Comparison of ENCODE assay signal across 9 cellular contexts in genomic region chr2:157438907-157439791, GRCh38. TPM values are rescaled to one million over a fixed set of nuclear protein-coding genes. Genes with fewer than 3 reads are reported as not detected.
DNase-seq lines count a peak whose midpoint lies in the region; ATAC-seq and TF ChIP-seq lines count a peak whose summit lies in the region.
"Had no signal": no experiment of that assay in that cellular context is flagged by ENCODE, and none has a peak within 500 bp of the region (broad histone marks: within the 10 kb centered on the region; RNA-seq: fewer than 3 reads in every experiment).

No MANE protein-coding gene starts in this region.

- peaks cover 29% of the 10 kb centered on the region for H3K4me1 Mint-ChIP-seq in activated CD8-positive, alpha-beta memory T cell treated with anti-CD3 and anti-CD28 coated beads, Interleukin-2, amount 10 ng/mL, durations not matched to agents 7 days and 5 days
- H3K4me1 Mint-ChIP-seq in natural killer cell treated with Interleukin-12 subunit alpha and Interleukin-12 subunit beta and Interleukin-15 and Interleukin-18, amount 100 ng/mL, for 72 hours (ENCODE audit: low read depth in 2 of 2): peaks cover 33 to 74% of the 10 kb centered on the region in 2 donors
- peaks cover 15% of the 10 kb centered on the region for H3K4me1 Mint-ChIP-seq in chondrocyte (ENCODE audit: low read depth)
- H3K4me1 Mint-ChIP-seq: neural crest cell had no signal

- no peak for DNase-seq in activated CD8-positive, alpha-beta memory T cell treated with anti-CD3 and anti-CD28 coated beads, Interleukin-2, amount 10 ng/mL, durations not matched to agents 7 days and 5 days
- DNase-seq in activated CD8-positive, alpha-beta memory T cell treated with anti-CD3 and anti-CD28 coated beads for 24 hours: no peak
- no peak for DNase-seq in natural killer cell treated with Interleukin-12 subunit alpha and Interleukin-12 subunit beta and Interleukin-15 and Interleukin-18, amount 100 ng/mL, for 72 hours (ENCODE audit: low spot score)
- DNase-seq in stimulated activated CD4-positive, alpha-beta T cell treated with anti-CD3 and anti-CD28 coated beads, Interleukin-12 subunit alpha, Interleukin-12 subunit beta, amount 100 ng/mL, for 4 hours: no peak
- DNase-seq in tibial artery (no peak), chondrocyte (ENCODE audit: low spot score) (no peak)

- no peaks in the 10 kb centered on the region for H3K9me3 Mint-ChIP-seq in activated CD8-positive, alpha-beta memory T cell treated with anti-CD3 and anti-CD28 coated beads, Interleukin-2, amount 10 ng/mL, durations not matched to agents 7 days and 5 days (ENCODE audit: low read depth)
- no peaks in the 10 kb centered on the region for H3K9me3 Mint-ChIP-seq in natural killer cell treated with Interleukin-12 subunit alpha and Interleukin-12 subunit beta and Interleukin-15 and Interleukin-18, amount 100 ng/mL, for 72 hours
- no peaks in the 10 kb centered on the region for H3K9me3 Mint-ChIP-seq in chondrocyte (ENCODE audit: low read depth)
- H3K9me3 Mint-ChIP-seq: neural crest cell had no signal

- no peaks in the 10 kb centered on the region for H3K27me3 Mint-ChIP-seq in activated CD8-positive, alpha-beta memory T cell treated with anti-CD3 and anti-CD28 coated beads, Interleukin-2, amount 10 ng/mL, durations not matched to agents 7 days and 5 days
- no peaks in the 10 kb centered on the region for H3K27me3 Mint-ChIP-seq in natural killer cell treated with Interleukin-12 subunit alpha and Interleukin-12 subunit beta and Interleukin-15 and Interleukin-18, amount 100 ng/mL, for 72 hours
- peaks cover 3% of the 10 kb centered on the region for H3K27me3 Mint-ChIP-seq in chondrocyte (ENCODE audit: low read depth)

- H3K4me3 ChIP-seq in tibial artery: no peak overlapping the region

- TF ChIP-seq CTCF in VCaP (conservative IDR thresholded peaks at IDR 0.05) (no peak), tibial artery (IDR thresholded peaks at IDR 0.05) (no peak), chondrocyte (IDR thresholded peaks at IDR 0.05) (no peak)

- CTCF ChIA-PET in activated CD8-positive, alpha-beta memory T cell treated with anti-CD3 and anti-CD28 coated beads, Interleukin-2, amount 10 ng/mL, durations not matched to agents 7 days and 5 days (lab: Charles Lee): interaction anchor here (0.9 to 5.4 kb wide), 17 partner anchors 9 to 437 kb away, joined by 3 to 25 read pairs (median 4); partner anchors contain the start of genes ACVR1, ACVR1C and ERMN

- peaks cover 93% of the 10 kb centered on the region for H3K36me3 Mint-ChIP-seq in activated CD8-positive, alpha-beta memory T cell treated with anti-CD3 and anti-CD28 coated beads, Interleukin-2, amount 10 ng/mL, durations not matched to agents 7 days and 5 days
- peaks cover 95% of the 10 kb centered on the region for H3K36me3 Mint-ChIP-seq in natural killer cell treated with Interleukin-12 subunit alpha and Interleukin-12 subunit beta and Interleukin-15 and Interleukin-18, amount 100 ng/mL, for 72 hours
- no peaks in the 10 kb centered on the region for H3K36me3 Mint-ChIP-seq in chondrocyte (ENCODE audit: low read depth)

- H3K9me3 ChIP-seq in tibial artery: no peaks in the 10 kb centered on the region

- intact Hi-C loops in tibial artery (cut with DNase I; ENCODE audit: low total_unique reads): no loop called here

- peaks cover 0 to 27% (median 8%) of the 10 kb centered on the region in 4 donors for H3K4me1 ChIP-seq in tibial artery

- peak overlapping the region; percentile 98 for H3K27ac Mint-ChIP-seq in activated CD8-positive, alpha-beta memory T cell treated with anti-CD3 and anti-CD28 coated beads, Interleukin-2, amount 10 ng/mL, durations not matched to agents 7 days and 5 days
- peak overlapping the region; percentile 99 for H3K27ac Mint-ChIP-seq in natural killer cell treated with Interleukin-12 subunit alpha and Interleukin-12 subunit beta and Interleukin-15 and Interleukin-18, amount 100 ng/mL, for 72 hours
- H3K27ac Mint-ChIP-seq in chondrocyte (ENCODE audit: unreplicated experiment): no peak overlapping the region

- peak overlapping the region; percentile 100 for H3K4me3 Mint-ChIP-seq in activated CD8-positive, alpha-beta memory T cell treated with anti-CD3 and anti-CD28 coated beads, Interleukin-2, amount 10 ng/mL, durations not matched to agents 7 days and 5 days
- peak overlapping the region; percentile 99 for H3K4me3 Mint-ChIP-seq in natural killer cell treated with Interleukin-12 subunit alpha and Interleukin-12 subunit beta and Interleukin-15 and Interleukin-18, amount 100 ng/mL, for 72 hours
- no peak overlapping the region for H3K4me3 Mint-ChIP-seq in chondrocyte (ENCODE audit: unreplicated experiment)
- H3K4me3 Mint-ChIP-seq: neural crest cell had no signal

- H3K36me3 ChIP-seq in tibial artery: no peaks in the 10 kb centered on the region

- H3K27ac ChIP-seq in VCaP (peak overlapping the region; percentile 21), tibial artery (no peak overlapping the region)

- no peaks in the 10 kb centered on the region for H3K27me3 ChIP-seq in tibial artery

- ATAC-seq in activated CD8-positive, alpha-beta memory T cell treated with anti-CD3 and anti-CD28 coated beads, Interleukin-2, amount 10 ng/mL, durations not matched to agents 7 days and 5 days: peak; percentile 8
- peak; percentile 5 for ATAC-seq in HG03196 (IDR thresholded peaks at IDR 0.05; ENCODE audit: unreplicated experiment)
- ATAC-seq in natural killer cell treated with Interleukin-12 subunit alpha and Interleukin-12 subunit beta and Interleukin-15 and Interleukin-18, amount 100 ng/mL, for 72 hours: peak; percentile 16 to 19

RNA-seq across cellular contexts. Expression of gene CYTIP, which starts 4.7 kb away (rescaled TPM):
- total RNA-seq in activated CD8-positive, alpha-beta memory T cell treated with anti-CD3 and anti-CD28 coated beads, Interleukin-2, amount 10 ng/mL, durations not matched to agents 7 days and 5 days: 100 to 1,000 TPM; 231 to 343 TPM
- total RNA-seq in natural killer cell treated with Interleukin-12 subunit alpha and Interleukin-12 subunit beta and Interleukin-15 and Interleukin-18, amount 100 ng/mL, for 72 hours: 1,000 to 10,000 TPM in 1 of 2 donors, 100 to 1,000 TPM in 1; 755 to 1,319 TPM
- 0.27 to 0.85 TPM in 2 of 3 replicates, not detected in the other for total RNA-seq in chondrocyte

Comparison
In these comparisons a context has a peak if more than half of its experiments do, and no peak if none do; other contexts are left out.
1. RNA of gene CYTIP, which starts 4.7 kb away (total RNA-seq): 755 to 1,319 TPM in natural killer cell treated with Interleukin-12 subunit alpha and Interleukin-12 subunit beta and Interleukin-15 and Interleukin-18, amount 100 ng/mL, for 72 hours and 231 to 343 TPM in activated CD8-positive, alpha-beta memory T cell treated with anti-CD3 and anti-CD28 coated beads, Interleukin-2, amount 10 ng/mL, durations not matched to agents 7 days and 5 days; 0.27 to 0.85 TPM in chondrocyte; every median in the first group is over 100 times any median in the second.
2. Peak in every context shown above with its lines, with median percentiles within 50 percentile points of each other: ATAC-seq.